6 cellular contexts compared by ENCODE assay signal in genomic region chr19:17394891-17395415, GRCh38. TPM values are rescaled to one million over a fixed set of nuclear protein-coding genes. Genes with fewer than 3 reads are reported as not detected.
DNase-seq lines count a peak whose midpoint lies in the region; ATAC-seq and TF ChIP-seq lines count a peak whose summit lies in the region.

No MANE protein-coding gene starts in this region.

- POLR2A ChIA-PET in Caco-2 (lab: Charles Lee) = no interaction called here

- DNase-seq in Caco-2 = peak; percentile 56 to 72
- DNase-seq in NCI-H226 = peak; percentile 63
- DNase-seq in activated T-helper 9 cell treated with anti-CD3 and anti-CD28 coated beads, Interleukin-2, amount 50 U/mL, for 16 hours (ENCODE audit: low read depth) = peak; percentile 31
- no peak for DNase-seq in kidney epithelial cell (ENCODE audit: low read depth)
- DNase-seq in upper lobe of right lung = peak; percentile 78

- peaks cover 6% of the 10 kb centered on the region for H3K4me1 Mint-ChIP-seq in Caco-2 (ENCODE audit: low read depth, unreplicated experiment)

- TF ChIP-seq CTCF in Caco-2 (IDR thresholded peaks at IDR 0.05; ENCODE audit: insufficient read depth in 1 of 2, low read depth in 1 of 2, low read length in 1 of 2, severe bottlenecking in 1 of 2, unreplicated experiment in 1 of 2) (peak; percentile 59 to 63), kidney epithelial cell (IDR thresholded peaks at IDR 0.05; ENCODE audit: insufficient read depth, low read length, poor library complexity, severe bottlenecking) (peak; percentile 74), upper lobe of right lung (IDR thresholded peaks at IDR 0.05) (peak; percentile 77)

- no peak overlapping the region for H3K4me3 ChIP-seq in Caco-2 (ENCODE audit: low read depth, low read length)
- H3K4me3 ChIP-seq in kidney epithelial cell (ENCODE audit: low read depth, low read length) = no peak overlapping the region
- no peak overlapping the region for H3K4me3 ChIP-seq in upper lobe of right lung

- H3K4me1 ChIP-seq in Caco-2 = 0 out of 2 replicates have a peak, but pooled peaks cover 5% of the 10 kb centered on the region
- peaks cover 12% of the 10 kb centered on the region for H3K4me1 ChIP-seq in upper lobe of right lung

- CTCF ChIA-PET in Caco-2 (lab: Charles Lee) = interaction anchor here (0.6 kb wide), 1 partner anchor 9 kb away, joined by 3 read pairs; no protein-coding TSS in a partner anchor

- H3K27ac Mint-ChIP-seq in Caco-2 (ENCODE audit: unreplicated experiment) = no peak overlapping the region

- H3K36me3 Mint-ChIP-seq in Caco-2 (ENCODE audit: insufficient read depth, unreplicated experiment) = peaks cover 6% of the 10 kb centered on the region

- H3K27ac ChIP-seq in upper lobe of right lung = no peak overlapping the region

- H3K27me3 ChIP-seq in Caco-2 (replicated peaks; ENCODE audit: control insufficient read depth, insufficient read depth, low read length) (no peaks in the 10 kb centered on the region), kidney epithelial cell (ENCODE audit: control insufficient read depth, insufficient read depth, low read length) (peaks cover 8% of the 10 kb centered on the region), upper lobe of right lung (peaks cover 5% of the 10 kb centered on the region)

- no peaks in the 10 kb centered on the region for H3K9me3 Mint-ChIP-seq in Caco-2 (ENCODE audit: unreplicated experiment)

- no peaks in the 10 kb centered on the region for H3K27me3 Mint-ChIP-seq in Caco-2 (ENCODE audit: insufficient read depth, unreplicated experiment)

- no TSS peak for BruUV-seq in Caco-2 (replicated peaks; lab: Mats Ljungman, UMichigan)

- no peak overlapping the region for H3K4me3 Mint-ChIP-seq in Caco-2 (ENCODE audit: unreplicated experiment)

- H3K36me3 ChIP-seq in Caco-2 (ENCODE audit: control insufficient read depth, insufficient read depth, low read length) = no peaks in the 10 kb centered on the region
- H3K36me3 ChIP-seq in kidney epithelial cell (ENCODE audit: control insufficient read depth, insufficient read depth, low read length) = no peaks in the 10 kb centered on the region
- H3K36me3 ChIP-seq in upper lobe of right lung = no peaks in the 10 kb centered on the region

- H3K9me3 ChIP-seq in Caco-2 = peaks cover 3% of the 10 kb centered on the region; the same call in 1 of the 2 replicates
- H3K9me3 ChIP-seq in upper lobe of right lung = no peaks in the 10 kb centered on the region

- ATAC-seq in upper lobe of right lung = peak; percentile 62
- ATAC-seq in GM19395 (IDR thresholded peaks at IDR 0.05; ENCODE audit: unreplicated experiment) = no peak

- intact Hi-C loops in Caco-2 (cut with micrococcal nuclease; ENCODE audit: unreplicated experiment) = loop anchor here (1.0 kb wide), 1 partner anchor 71 kb away; no protein-coding TSS in a partner anchor
- intact Hi-C loops in upper lobe of right lung (cut with DNase I) = loop anchor here (10.0 kb wide), 1 partner anchor 60 kb away; no protein-coding TSS in a partner anchor

RNA-seq across cellular contexts. Expression of gene CCDC194, which starts 1.0 kb away (rescaled TPM):
- 1.0 and 1.3 TPM in 2 replicates for total RNA-seq in Caco-2 (2022)
- not detected in 2 replicates for total RNA-seq in kidney epithelial cell
- 2.0 TPM for total RNA-seq in upper lobe of right lung

RNA-seq across cellular contexts. Expression of gene BST2, which starts 10.5 kb away (rescaled TPM):
- total RNA-seq in Caco-2 (2022) (94.3 and 98.4 TPM in 2 replicates), kidney epithelial cell (38.2 and 41.4 TPM in 2 replicates), upper lobe of right lung (133 TPM)

RNA-seq across cellular contexts. Expression of gene PLVAP, which starts 17.8 kb away (rescaled TPM):
- not detected in 2 replicates for total RNA-seq in Caco-2 (2022)
- total RNA-seq in kidney epithelial cell = 0.48 and 1.5 TPM in 2 replicates
- total RNA-seq in upper lobe of right lung = 174 TPM

RNA-seq across cellular contexts. Expression of gene MVB12A, which starts 24.9 kb away (rescaled TPM):
- total RNA-seq in Caco-2 (2022) (36.7 and 37.6 TPM in 2 replicates), kidney epithelial cell (66.1 and 73.7 TPM in 2 replicates), upper lobe of right lung (36.3 TPM)

RNA-seq across cellular contexts. Expression of gene TMEM221, which starts 53.5 kb away (rescaled TPM):
- 0.37 TPM in 1 of 2 replicates, not detected in the other for total RNA-seq in Caco-2 (2022)
- total RNA-seq in kidney epithelial cell = 0.75 TPM in 1 of 2 replicates, not detected in the other
- total RNA-seq in upper lobe of right lung = not detected

Comparison
In these comparisons a context has a peak if more than half of its experiments do, and no peak if none do; other contexts are left out.
1. RNA of gene PLVAP, which starts 17.8 kb away (total RNA-seq): 174 TPM in upper lobe of right lung (single experiment); 0.48 to 1.5 TPM in kidney epithelial cell and not detected in Caco-2; every median in the first group is over 10 times any median in the second.
2. Peak in every context shown above with its lines, with median percentiles within 50 percentile points of each other: CTCF ChIP-seq.